24 cellular contexts compared by ENCODE assay signal in the genomic region with DNA sequence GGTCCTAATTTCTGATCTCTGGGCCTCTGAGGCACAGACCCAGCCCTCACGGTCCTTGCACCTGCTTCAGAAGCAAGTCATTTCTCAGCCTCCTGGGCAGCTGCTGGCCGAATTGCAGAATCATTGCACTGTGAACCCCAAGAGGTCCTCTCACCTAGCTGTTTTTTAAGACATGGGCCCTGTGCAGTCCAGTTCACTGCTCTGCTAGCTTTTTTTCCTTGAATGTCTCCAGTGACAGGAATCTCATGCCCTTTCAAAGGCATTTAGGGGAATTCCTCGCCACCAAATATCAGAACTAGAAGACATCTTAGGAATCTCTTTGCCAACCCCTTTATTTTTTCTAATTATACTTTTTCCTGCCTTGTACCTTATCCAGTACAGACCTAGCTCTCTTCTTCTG.
"Had no signal": no experiment of that assay in that cellular context is flagged by ENCODE, and none has a peak within 500 bp of the region (broad histone marks: within the 10 kb centered on the region; RNA-seq: fewer than 3 reads in every experiment).

No MANE protein-coding gene starts in this region.

- H3K4me1 ChIP-seq: lower lobe of right lung, parathyroid adenoma, prostate gland, transverse colon, upper lobe of right lung, uterus had no signal

- H3K27me3 ChIP-seq: right atrium auricular region, suprapubic skin, transverse colon, upper lobe of right lung, uterus had no signal

- H3K4me3 ChIP-seq: dorsolateral prefrontal cortex, lower lobe of right lung, prostate gland, right atrium auricular region, suprapubic skin, transverse colon, upper lobe of right lung, uterus had no signal

- DNase-seq: cerebellar nuclear complex; effector CD4-positive, alpha-beta T cell; hypothalamus; immature natural killer cell; kidney glomerular epithelial cell; left colon; left ventricle myocardium superior; lower lobe of right lung; natural killer cell; small intestine; stimulated activated CD4-positive, alpha-beta T cell treated with anti-CD3 and anti-CD28 coated beads, Interleukin-12 subunit alpha, Interleukin-12 subunit beta, amount 100 ng/mL, for 4 hours; stimulated activated CD4-positive, alpha-beta T cell treated with anti-CD3 and anti-CD28 coated beads, Interleukin-1b, Interleukin-23, amount 100 ng/mL, for 48 hours; stimulated activated CD4-positive, alpha-beta T cell treated with anti-CD3 and anti-CD28 coated beads, Interleukin-4, amount 100 ng/mL, for 1 hour; stimulated activated CD8-positive, alpha-beta memory T cell treated with anti-CD3 and anti-CD28 coated beads, Interleukin-4, amount 100 ng/mL, for 48 hours; transverse colon; upper lobe of right lung; uterus had no signal

- H3K4me3 Mint-ChIP-seq: immature natural killer cell; natural killer cell; neural crest cell; stimulated activated naive CD8-positive, alpha-beta T cell treated with anti-CD3 and anti-CD28 coated beads, Interleukin-15, Interleukin-2, amounts not matched to agents 100 ng/mL and 50 ng/mL, for 24 hours had no signal

- H3K27me3 Mint-ChIP-seq: stimulated activated naive CD8-positive, alpha-beta T cell treated with anti-CD3 and anti-CD28 coated beads, Interleukin-15, Interleukin-2, amounts not matched to agents 100 ng/mL and 50 ng/mL, for 24 hours had no signal

- H3K36me3 Mint-ChIP-seq: natural killer cell had no signal

- H3K36me3 ChIP-seq: lower lobe of right lung, prostate gland, right atrium auricular region, suprapubic skin, transverse colon, upper lobe of right lung, uterus had no signal

- H3K27ac ChIP-seq: dorsolateral prefrontal cortex, lower lobe of right lung, parathyroid adenoma, prostate gland, right atrium auricular region, suprapubic skin, transverse colon, upper lobe of right lung, uterus had no signal

- H3K9me3 Mint-ChIP-seq: immature natural killer cell; natural killer cell; neural crest cell; stimulated activated naive CD8-positive, alpha-beta T cell treated with anti-CD3 and anti-CD28 coated beads, Interleukin-15, Interleukin-2, amounts not matched to agents 100 ng/mL and 50 ng/mL, for 24 hours had no signal

- H3K9me3 ChIP-seq: lower lobe of right lung, prostate gland, right atrium auricular region, suprapubic skin, transverse colon, upper lobe of right lung, uterus had no signal

- H3K27ac Mint-ChIP-seq: immature natural killer cell; natural killer cell; stimulated activated naive CD8-positive, alpha-beta T cell treated with anti-CD3 and anti-CD28 coated beads, Interleukin-15, Interleukin-2, amounts not matched to agents 100 ng/mL and 50 ng/mL, for 24 hours had no signal

- ATAC-seq: left colon, left ventricle myocardium superior, lower lobe of right lung, natural killer cell, upper lobe of right lung had no signal
